9 cellular contexts compared by ENCODE assay signal in the genomic region with DNA sequence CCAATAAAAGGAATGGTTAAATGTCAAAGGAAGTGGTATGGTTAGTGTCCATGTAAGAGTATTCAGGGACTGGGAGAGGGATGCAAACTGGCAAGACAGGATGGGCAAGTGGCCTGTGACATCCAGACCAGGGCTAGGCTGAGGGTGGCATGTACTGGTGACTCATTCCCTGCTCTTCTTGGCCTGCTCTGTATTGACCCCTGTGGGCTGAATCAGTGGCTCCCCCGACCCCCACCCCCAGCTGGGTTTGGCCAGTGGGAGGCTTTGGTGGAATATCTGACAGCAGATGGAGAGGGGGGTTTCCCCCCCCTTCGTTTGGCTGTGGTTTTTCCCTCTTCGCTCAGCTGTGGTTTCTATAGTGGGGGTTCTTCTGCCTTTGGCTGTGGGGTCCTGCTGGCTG.
DNase-seq lines count a peak whose midpoint lies in the region; ATAC-seq and FAIRE-seq lines count a peak whose summit lies in the region.
"Had no signal": no experiment of that assay in that cellular context is flagged by ENCODE, and none has a peak within 500 bp of the region (broad histone marks: within the 10 kb centered on the region; RNA-seq: fewer than 3 reads in every experiment).

No MANE protein-coding gene starts in this region.

- no peak for FAIRE-seq in RCC 7860 (lab: Jason Lieb, UNC)

- H3K36me3 Mint-ChIP-seq in activated naive CD8-positive, alpha-beta T cell treated with anti-CD3 and anti-CD28 coated beads, Interleukin-2, amount 50 U/mL, for 24 hours (ENCODE audit: low read depth): no peaks in the 10 kb centered on the region
- no peaks in the 10 kb centered on the region for H3K36me3 Mint-ChIP-seq in activated naive CD8-positive, alpha-beta T cell treated with anti-CD3 and anti-CD28 coated beads for 36 hours

- no peaks in the 10 kb centered on the region for H3K9me3 Mint-ChIP-seq in activated naive CD8-positive, alpha-beta T cell treated with anti-CD3 and anti-CD28 coated beads, Interleukin-2, amount 50 U/mL, for 24 hours
- no peaks in the 10 kb centered on the region for H3K9me3 Mint-ChIP-seq in activated naive CD8-positive, alpha-beta T cell treated with anti-CD3 and anti-CD28 coated beads for 36 hours

- peak; percentile 60 for ATAC-seq in activated naive CD8-positive, alpha-beta T cell treated with anti-CD3 and anti-CD28 coated beads, Interleukin-2, amount 50 U/mL, for 24 hours
- no peak for ATAC-seq in HG03025 (IDR thresholded peaks at IDR 0.05; ENCODE audit: low FRiP score, unreplicated experiment)
- no peak for ATAC-seq in GM21528 (IDR thresholded peaks at IDR 0.05; ENCODE audit: low FRiP score, unreplicated experiment)
- no peak for ATAC-seq in HG02938 (IDR thresholded peaks at IDR 0.05; ENCODE audit: unreplicated experiment)

- no peak overlapping the region for H3K27ac Mint-ChIP-seq in activated naive CD8-positive, alpha-beta T cell treated with anti-CD3 and anti-CD28 coated beads, Interleukin-2, amount 50 U/mL, for 24 hours
- H3K27ac Mint-ChIP-seq in activated naive CD8-positive, alpha-beta T cell treated with anti-CD3 and anti-CD28 coated beads for 36 hours: no peak overlapping the region

- H3K4me3 Mint-ChIP-seq in activated naive CD8-positive, alpha-beta T cell treated with anti-CD3 and anti-CD28 coated beads, Interleukin-2, amount 50 U/mL, for 24 hours: no peak overlapping the region
- no peak overlapping the region for H3K4me3 Mint-ChIP-seq in activated naive CD8-positive, alpha-beta T cell treated with anti-CD3 and anti-CD28 coated beads for 36 hours

- H3K4me1 Mint-ChIP-seq in activated naive CD8-positive, alpha-beta T cell treated with anti-CD3 and anti-CD28 coated beads, Interleukin-2, amount 50 U/mL, for 24 hours: peaks cover 9% of the 10 kb centered on the region
- H3K4me1 Mint-ChIP-seq in activated naive CD8-positive, alpha-beta T cell treated with anti-CD3 and anti-CD28 coated beads for 36 hours: peaks cover 2% of the 10 kb centered on the region

- DNase-seq in activated naive CD8-positive, alpha-beta T cell treated with anti-CD3 and anti-CD28 coated beads, Interleukin-2, amount 50 U/mL, for 24 hours: peak; percentile 12
- DNase-seq in activated naive CD8-positive, alpha-beta T cell treated with anti-CD3 and anti-CD28 coated beads for 36 hours: no peak
- DNase-seq in RCC 7860 (ENCODE audit: low spot score): peak; percentile 7
- peak; percentile 89 for DNase-seq in islet precursor cell
- DNase-seq in ecto neural progenitor cell (ENCODE audit: low spot score): no peak
- DNase-seq: DMS 273 treated with DMSO at 0.1 percent for 48 hours had no signal

- peaks cover 4% of the 10 kb centered on the region for H3K27me3 Mint-ChIP-seq in activated naive CD8-positive, alpha-beta T cell treated with anti-CD3 and anti-CD28 coated beads, Interleukin-2, amount 50 U/mL, for 24 hours
- H3K27me3 Mint-ChIP-seq in activated naive CD8-positive, alpha-beta T cell treated with anti-CD3 and anti-CD28 coated beads for 36 hours: peaks cover 21% of the 10 kb centered on the region

Comparison
In these comparisons a context has a peak if more than half of its experiments do, and no peak if none do; other contexts are left out.
1. DNase-seq: peak in activated naive CD8-positive, alpha-beta T cell treated with anti-CD3 and anti-CD28 coated beads, Interleukin-2, amount 50 U/mL, for 24 hours (single experiment), RCC 7860 (single experiment) and islet precursor cell (single experiment); none in activated naive CD8-positive, alpha-beta T cell treated with anti-CD3 and anti-CD28 coated beads for 36 hours (single experiment) and ecto neural progenitor cell (single experiment).